Comparison of ENCODE assay signal across 13 cellular contexts in genomic region chr12:26648584-26648983, GRCh38.
A peak's percentile ranks its signal among the peaks of the same experiment; 100 is the strongest.
DNase-seq lines count a peak whose midpoint lies in the region; ATAC-seq, FAIRE-seq and TF ChIP-seq lines count a peak whose summit lies in the region.
"Had no signal": no experiment of that assay in that cellular context is flagged by ENCODE, and none has a peak within 500 bp of the region (broad histone marks: within the 10 kb centered on the region; RNA-seq: fewer than 3 reads in every experiment).

No MANE protein-coding gene starts in this region.

- H3K4me3 ChIP-seq in ACC112 (ENCODE audit: low read depth, low read length) (no peak overlapping the region), body of pancreas (no peak overlapping the region)
- H3K4me3 ChIP-seq in naive thymus-derived CD4-positive, alpha-beta T cell (ENCODE audit: low read length), result no peak overlapping the region

- peaks cover 28 to 84% (median 74%) of the 10 kb centered on the region in 5 donors for H3K36me3 Mint-ChIP-seq in naive thymus-derived CD4-positive, alpha-beta T cell
- peaks cover 21% of the 10 kb centered on the region for H3K36me3 Mint-ChIP-seq in T-helper 17 cell (ENCODE audit: low read depth)

- no peak overlapping the region for H3K4me3 Mint-ChIP-seq in naive thymus-derived CD4-positive, alpha-beta T cell
- H3K4me3 Mint-ChIP-seq in T-helper 17 cell, result no peak overlapping the region
- H3K4me3 Mint-ChIP-seq: activated CD4-positive, alpha-beta memory T cell treated with anti-CD3 and anti-CD28 coated beads for 36 hours; activated naive CD8-positive, alpha-beta T cell treated with anti-CD3 and anti-CD28 coated beads, Interleukin-2, amount 50 U/mL, for 24 hours; B cell; H9 had no signal

- peak; percentile 88 for DNase-seq in HT1080 (ENCODE audit: low read depth)
- no peak for DNase-seq in body of pancreas
- peak; percentile 98 for DNase-seq in kidney glomerular epithelial cell (lab: John Stamatoyannopoulos, UW)
- DNase-seq in NCI-H187 (lab: John Stamatoyannopoulos, UW), result no peak
- DNase-seq in GM12892 (ENCODE audit: insufficient read length), result no peak
- DNase-seq in naive thymus-derived CD4-positive, alpha-beta T cell, result no peak
- no peak for DNase-seq in T-helper 17 cell
- DNase-seq: activated CD4-positive, alpha-beta memory T cell treated with anti-CD3 and anti-CD28 coated beads for 36 hours; activated naive CD8-positive, alpha-beta T cell treated with anti-CD3 and anti-CD28 coated beads, Interleukin-2, amount 50 U/mL, for 24 hours; H9; NCI-H526 had no signal

- intact Hi-C loops in body of pancreas (cut with DNase I), result no loop called here
- intact Hi-C loops in naive thymus-derived CD4-positive, alpha-beta T cell (cut with micrococcal nuclease), result no loop called here

- peaks cover 0 to 22% (median 9%) of the 10 kb centered on the region in 11 donors for H3K9me3 Mint-ChIP-seq in naive thymus-derived CD4-positive, alpha-beta T cell

- no peak for TF ChIP-seq CTCF in body of pancreas (IDR thresholded peaks at IDR 0.05)

- no peaks in the 10 kb centered on the region for H3K79me2 ChIP-seq in ACC112 (ENCODE audit: control insufficient read depth, insufficient read depth, low read length, unreplicated experiment)

- H3K27me3 ChIP-seq in ACC112 (ENCODE audit: insufficient read depth, low read length) (no peaks in the 10 kb centered on the region), body of pancreas (no peaks in the 10 kb centered on the region)
- no peaks in the 10 kb centered on the region for H3K27me3 ChIP-seq in naive thymus-derived CD4-positive, alpha-beta T cell (ENCODE audit: control insufficient read depth in 2 of 2, insufficient read depth in 2 of 2, low read length in 2 of 2)

- H3K27me3 Mint-ChIP-seq in naive thymus-derived CD4-positive, alpha-beta T cell, result no peaks in the 10 kb centered on the region
- no peaks in the 10 kb centered on the region for H3K27me3 Mint-ChIP-seq in T-helper 17 cell
- H3K27me3 Mint-ChIP-seq: activated CD4-positive, alpha-beta memory T cell treated with anti-CD3 and anti-CD28 coated beads for 36 hours; activated naive CD8-positive, alpha-beta T cell treated with anti-CD3 and anti-CD28 coated beads, Interleukin-2, amount 50 U/mL, for 24 hours; B cell had no signal

- H3K27ac Mint-ChIP-seq in naive thymus-derived CD4-positive, alpha-beta T cell, result no peak overlapping the region
- no peak overlapping the region for H3K27ac Mint-ChIP-seq in T-helper 17 cell
- H3K27ac Mint-ChIP-seq: activated CD4-positive, alpha-beta memory T cell treated with anti-CD3 and anti-CD28 coated beads for 36 hours; activated naive CD8-positive, alpha-beta T cell treated with anti-CD3 and anti-CD28 coated beads, Interleukin-2, amount 50 U/mL, for 24 hours; B cell had no signal

- POLR2A ChIA-PET in naive thymus-derived CD4-positive, alpha-beta T cell (lab: Charles Lee), result no interaction called here

- peak; percentile 47 for ATAC-seq in body of pancreas
- ATAC-seq in naive thymus-derived CD4-positive, alpha-beta T cell, result no peak
- ATAC-seq in T-helper 17 cell, result no peak
- ATAC-seq: activated naive CD8-positive, alpha-beta T cell treated with anti-CD3 and anti-CD28 coated beads, Interleukin-2, amount 50 U/mL, for 24 hours had no signal

- TF ChIP-seq POLR2A in body of pancreas (IDR thresholded peaks at IDR 0.05), result no peak
- no peak for TF ChIP-seq POLR2A in GM12892 (IDR thresholded peaks at IDR 0.05; ENCODE audit: low read depth, low read length)

- CTCF ChIA-PET in naive thymus-derived CD4-positive, alpha-beta T cell (lab: Charles Lee), result no interaction called here

- H3K9me3 ChIP-seq in body of pancreas (no peaks in the 10 kb centered on the region), T-helper 17 cell (ENCODE audit: control insufficient read depth, low read length, poor library complexity, severe bottlenecking) (no peaks in the 10 kb centered on the region)
- H3K9me3 ChIP-seq in naive thymus-derived CD4-positive, alpha-beta T cell (ENCODE audit: control insufficient read depth in 2 of 3, low read length in 3 of 3), result no peaks in the 10 kb centered on the region

- H3K4me1 Mint-ChIP-seq in naive thymus-derived CD4-positive, alpha-beta T cell, result peaks cover 0 to 4% (median 0%) of the 10 kb centered on the region in 7 donors
- H3K4me1 Mint-ChIP-seq in T-helper 17 cell, result peaks cover 4% of the 10 kb centered on the region
- H3K4me1 Mint-ChIP-seq: B cell had no signal

- no peaks in the 10 kb centered on the region for H3K36me3 ChIP-seq in ACC112 (ENCODE audit: insufficient read depth, low read length)
- H3K36me3 ChIP-seq in body of pancreas (replicated peaks in 1 of 2; ENCODE audit: insufficient read depth in 1 of 2, low read depth in 2 of 2), result no peaks in the 10 kb centered on the region
- peaks cover 0 to 15% (median 0%) of the 10 kb centered on the region in 3 experiments for H3K36me3 ChIP-seq in naive thymus-derived CD4-positive, alpha-beta T cell (ENCODE audit: control insufficient read depth in 2 of 3, insufficient read depth in 3 of 3, low read length in 3 of 3)

- no peak overlapping the region for H2AFZ ChIP-seq in ACC112 (ENCODE audit: low read length, unreplicated experiment)

- no peak for FAIRE-seq in GM12892 (lab: Jason Lieb, UNC)

- WGBS in body of pancreas, 2 donors, result 11 to 18% methylated on average over 1 of the region's 1 CpG

- H3K27ac ChIP-seq in ACC112 (ENCODE audit: low read depth, low read length) (peak overlapping the region; percentile 51), body of pancreas (no peak overlapping the region)
- H3K27ac ChIP-seq in naive thymus-derived CD4-positive, alpha-beta T cell (ENCODE audit: low read depth, low read length), result no peak overlapping the region

- peaks cover 31% of the 10 kb centered on the region for H3K4me1 ChIP-seq in ACC112 (ENCODE audit: control insufficient read depth, insufficient read depth, low read length, unreplicated experiment)
- no peaks in the 10 kb centered on the region for H3K4me1 ChIP-seq in body of pancreas
- H3K4me1 ChIP-seq in naive thymus-derived CD4-positive, alpha-beta T cell (ENCODE audit: control insufficient read depth in 2 of 2, insufficient read depth in 2 of 2, low read length in 2 of 2), result no peaks in the 10 kb centered on the region

Comparison
In these comparisons a context has a peak if more than half of its experiments do, and no peak if none do; other contexts are left out.
1. DNase-seq: peak in HT1080 (single experiment) and kidney glomerular epithelial cell (single experiment); none in body of pancreas (0 of 4), NCI-H187 (0 of 2), GM12892 (single experiment), naive thymus-derived CD4-positive, alpha-beta T cell (0 of 9) and T-helper 17 cell (0 of 3).